Comparison of ENCODE assay signal across 9 cellular contexts in the genomic region with DNA sequence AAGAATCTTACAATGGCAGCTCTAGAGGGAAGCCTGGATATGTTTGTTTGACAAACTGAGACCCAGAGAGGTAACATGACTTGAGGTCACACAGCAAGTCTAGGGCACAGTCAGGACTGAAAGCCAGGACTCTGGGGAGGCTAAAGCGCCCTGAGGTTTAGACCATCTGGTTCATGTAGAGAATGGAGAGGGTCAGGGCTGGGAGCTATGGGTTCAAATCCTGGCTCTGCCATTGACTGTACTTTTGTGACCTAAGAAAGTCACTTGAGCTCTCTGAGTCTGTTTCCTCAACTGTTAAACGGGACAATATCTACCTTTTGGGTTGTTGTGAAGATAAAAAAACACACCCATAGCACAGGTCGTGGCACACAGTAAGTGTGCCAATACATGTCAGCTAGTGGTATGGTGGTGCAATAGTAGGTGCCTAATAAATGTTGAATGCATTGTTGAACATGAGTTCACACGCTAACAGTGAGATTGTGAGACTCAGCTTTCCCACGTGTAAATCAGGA. TPM values are rescaled to one million over a fixed set of nuclear protein-coding genes. Genes with fewer than 3 reads are reported as not detected.
DNase-seq lines count a peak whose midpoint lies in the region; FAIRE-seq and TF ChIP-seq lines count a peak whose summit lies in the region.
"Had no signal": no experiment of that assay in that cellular context is flagged by ENCODE, and none has a peak within 500 bp of the region (broad histone marks: within the 10 kb centered on the region; RNA-seq: fewer than 3 reads in every experiment).

No MANE protein-coding gene starts in this region.

- H3K27me3 ChIP-seq in NT2/D1 (ENCODE audit: insufficient read depth, insufficient read length) (peaks cover 16% of the 10 kb centered on the region), H1 (replicated peaks in 1 of 4; ENCODE audit: control insufficient read depth in 3 of 4, extremely low read depth in 1 of 4, insufficient read depth in 3 of 4, low read length in 3 of 4) (peaks cover 0 to 13% (median 12%) of the 10 kb centered on the region in 4 experiments; a peak in 6 of 7 replicates), neuronal stem cell (ENCODE audit: control insufficient read depth in 3 of 3, insufficient read depth in 3 of 3, low read depth in 1 of 3, low read length in 3 of 3) (peaks cover 0 to 32% (median 14%) of the 10 kb centered on the region in 3 experiments)

- H4K8ac ChIP-seq in H1 (ENCODE audit: extremely low read depth, insufficient read depth, low read length), result no peak overlapping the region; the same call in 1 of the 2 replicates
- H4K8ac ChIP-seq in neuronal stem cell (ENCODE audit: low read depth, low read length), result no peak overlapping the region

- TF ChIP-seq EP300 in H1 (IDR thresholded peaks at IDR 0.05; ENCODE audit: borderline replicate concordance in 1 of 2, low read depth in 2 of 2, low read length in 2 of 2), result no peak

- H4K91ac ChIP-seq in H1 (replicated peaks; ENCODE audit: insufficient read length, low read length), result no peak overlapping the region
- no peak overlapping the region for H4K91ac ChIP-seq in neuronal stem cell (ENCODE audit: low read depth, low read length, poor library complexity)

- POLR2A ChIA-PET in H1 (lab: Charles Lee; ENCODE audit: partially characterized antibody), result interaction anchor here (1.2 to 1.7 kb wide), 4 partner anchors 27 to 401 kb away, joined by 3 to 8 read pairs (median 4); partner anchors contain the start of gene PIGU

- DNase-seq in CD14-positive monocyte (ENCODE audit: low spot score) (no peak), NT2/D1 (ENCODE audit: low read depth, low spot score) (no peak), H1 (ENCODE audit: low read depth in 1 of 2, low spot score in 2 of 2) (no peak), neuronal stem cell (ENCODE audit: low spot score) (no peak), cerebellum (ENCODE audit: low spot score) (no peak), NK-92 (lab: John Stamatoyannopoulos, UW; ENCODE audit: unreplicated experiment) (no peak), UCSD-AML1 (lab: John Stamatoyannopoulos, UW; ENCODE audit: unreplicated experiment) (no peak)
- no peak for DNase-seq in activated CD8-positive, alpha-beta memory T cell treated with anti-CD3 and anti-CD28 coated beads for 24 hours
- DNase-seq: effector CD4-positive, alpha-beta T cell had no signal

- peak overlapping the region; percentile 95 to 98 for H3K4me3 Mint-ChIP-seq in CD14-positive monocyte

- TF ChIP-seq POLR2A in H1 (IDR thresholded peaks at IDR 0.05; ENCODE audit: control extremely low read depth in 1 of 2, low read depth in 2 of 2, low read length in 2 of 2), result no peak

- H3K79me2 ChIP-seq in H1 (ENCODE audit: control insufficient read depth in 1 of 2, insufficient read depth in 2 of 2, low read length in 2 of 2), result no peaks in the 10 kb centered on the region

- no peak overlapping the region for H3K4ac ChIP-seq in H1 (replicated peaks; ENCODE audit: insufficient read length, low read depth, low read length)
- no peak overlapping the region for H3K4ac ChIP-seq in neuronal stem cell (ENCODE audit: low read length)

- H2BK20ac ChIP-seq in H1 (ENCODE audit: low read length), result no peak overlapping the region

- no peak overlapping the region for H2AK5ac ChIP-seq in H1 (ENCODE audit: low read depth, low read length)
- H2AK5ac ChIP-seq in neuronal stem cell (ENCODE audit: low read depth, low read length), result no peak overlapping the region

- peak overlapping the region; percentile 85 to 97 (median 94) for H3K27ac Mint-ChIP-seq in CD14-positive monocyte

- no peak for TF ChIP-seq RAD21 in H1 (IDR thresholded peaks at IDR 0.05 in 1 of 2, conservative IDR thresholded peaks at IDR 0.05 in 1 of 2; ENCODE audit: low read depth in 2 of 2, low read length in 2 of 2)

- H3K36me3 Mint-ChIP-seq in CD14-positive monocyte, result peaks cover 0 to 3% of the 10 kb centered on the region in 2 donors

- H3K18ac ChIP-seq in H1 (ENCODE audit: extremely low read depth, low read length) (peak overlapping the region; percentile 24; the same call in 1 of the 2 replicates), neuronal stem cell (ENCODE audit: low read length) (no peak overlapping the region)

- no peak overlapping the region for H4K5ac ChIP-seq in H1 (ENCODE audit: insufficient read length, low read depth, low read length)

- no peak overlapping the region for H2BK5ac ChIP-seq in H1 (ENCODE audit: low read depth, low read length)
- no peak overlapping the region for H2BK5ac ChIP-seq in neuronal stem cell (ENCODE audit: low read length)

- no peak for FAIRE-seq in H1 (lab: Jason Lieb, UNC)

- H4K20me1 ChIP-seq in H1 (replicated peaks in 1 of 2; ENCODE audit: control insufficient read depth in 1 of 2, insufficient read depth in 2 of 2, low read length in 2 of 2), result peaks cover 0 to 2% of the 10 kb centered on the region in 2 experiments

- H3K9me3 ChIP-seq in NT2/D1 (ENCODE audit: insufficient read depth, low read length), result no peaks in the 10 kb centered on the region
- no peaks in the 10 kb centered on the region for H3K9me3 ChIP-seq in H1 (ENCODE audit: insufficient read depth in 2 of 2, low read depth in 1 of 2, low read length in 1 of 2)
- no peaks in the 10 kb centered on the region for H3K9me3 ChIP-seq in neuronal stem cell (replicated peaks in 1 of 2; ENCODE audit: control insufficient read depth in 2 of 2, insufficient read depth in 1 of 2, low read depth in 1 of 2, low read length in 2 of 2)

- no peak overlapping the region for H3K23ac ChIP-seq in H1 (ENCODE audit: insufficient read length)
- no peak overlapping the region for H3K23ac ChIP-seq in neuronal stem cell (ENCODE audit: low read depth, low read length, poor library complexity)

- H3K36me3 ChIP-seq in NT2/D1 (ENCODE audit: insufficient read depth, insufficient read length, low read length) (no peaks in the 10 kb centered on the region), H1 (ENCODE audit: control insufficient read depth in 2 of 4, insufficient read depth in 4 of 4, low read length in 3 of 4) (no peaks in the 10 kb centered on the region), neuronal stem cell (replicated peaks in 1 of 2; ENCODE audit: control insufficient read depth in 2 of 2, insufficient read depth in 2 of 2, low read length in 2 of 2) (no peaks in the 10 kb centered on the region)

- H3K9me3 Mint-ChIP-seq in CD14-positive monocyte, result no peaks in the 10 kb centered on the region

- H3K79me1 ChIP-seq in H1 (ENCODE audit: low read depth, low read length), result no peaks in the 10 kb centered on the region
- H3K79me1 ChIP-seq in neuronal stem cell (ENCODE audit: low read depth, low read length), result no peaks in the 10 kb centered on the region

- H3K27ac ChIP-seq in H1 (ENCODE audit: low read depth, low read length), result no peak overlapping the region
- no peak overlapping the region for H3K27ac ChIP-seq in neuronal stem cell (replicated peaks; ENCODE audit: low read length)

- H2AFZ ChIP-seq in H1 (ENCODE audit: low read length) (peak overlapping the region; percentile 87; the same call in 1 of the 2 replicates), neuronal stem cell (ENCODE audit: low read length) (peak overlapping the region; percentile 100)

- no peak overlapping the region for H3K56ac ChIP-seq in H1 (replicated peaks; ENCODE audit: insufficient read length, low read depth, low read length)

- peaks cover 33% of the 10 kb centered on the region for H3K4me1 Mint-ChIP-seq in CD14-positive monocyte

- no peak for TF ChIP-seq CTCF in CD14-positive monocyte (IDR thresholded peaks at IDR 0.05)
- TF ChIP-seq CTCF in H1 (IDR thresholded peaks at IDR 0.05; ENCODE audit: control extremely low read depth in 1 of 3, insufficient read depth in 1 of 3, low read depth in 1 of 3, low read length in 3 of 3), result no peak

- no peak overlapping the region for H3K14ac ChIP-seq in H1 (ENCODE audit: insufficient read length)
- H3K14ac ChIP-seq in neuronal stem cell (ENCODE audit: low read length), result no peak overlapping the region

- H3K4me1 ChIP-seq in NT2/D1 (ENCODE audit: insufficient read depth, insufficient read length), result peaks cover 6% of the 10 kb centered on the region
- peaks cover 0 to 9% (median 5%) of the 10 kb centered on the region in 4 experiments; a peak in 4 of 7 replicates for H3K4me1 ChIP-seq in H1 (replicated peaks in 1 of 4; ENCODE audit: control insufficient read depth in 3 of 4, insufficient read depth in 4 of 4, low read length in 3 of 4)
- H3K4me1 ChIP-seq in neuronal stem cell (ENCODE audit: control insufficient read depth in 2 of 2, insufficient read depth in 1 of 2, low read depth in 1 of 2, low read length in 2 of 2), result peaks cover 2 to 6% of the 10 kb centered on the region in 2 donors

- intact Hi-C loops in CD14-positive monocyte (cut with micrococcal nuclease), result no loop called here

- H3K9ac ChIP-seq in NT2/D1 (ENCODE audit: insufficient read length, low read depth) (peak overlapping the region; percentile 88), H1 (replicated peaks in 1 of 4; ENCODE audit: extremely low read depth in 1 of 4, low read depth in 3 of 4, low read length in 3 of 4) (no peak overlapping the region; a peak in 1 of 7 replicates), neuronal stem cell (ENCODE audit: low read depth, low read length, poor library complexity) (no peak overlapping the region)

- H3K4me3 ChIP-seq in NT2/D1 (ENCODE audit: insufficient read length, low read depth), result peak overlapping the region; percentile 76
- H3K4me3 ChIP-seq in H1 (ENCODE audit: extremely low read depth in 1 of 4, insufficient read depth in 2 of 4, low read depth in 3 of 4, low read length in 4 of 4), result peak overlapping the region; percentile 75 to 90 (median 82); a peak in 7 of 8 replicates
- H3K4me3 ChIP-seq in neuronal stem cell (ENCODE audit: low read length in 2 of 2), result peak overlapping the region in 1 of 2 donors; percentile 83

- peaks cover 3% of the 10 kb centered on the region; the same call in 1 of the 2 replicates for H3K23me2 ChIP-seq in H1 (ENCODE audit: low read depth, low read length)

- H2BK12ac ChIP-seq in H1 (ENCODE audit: low read depth, low read length), result 0 out of 2 replicates have a peak overlapping the region, but pooled peaks have one; percentile 80
- H2BK12ac ChIP-seq in neuronal stem cell (ENCODE audit: low read length), result no peak overlapping the region

- peaks cover 18 to 19% (median 18%) of the 10 kb centered on the region in 3 donors for H3K27me3 Mint-ChIP-seq in CD14-positive monocyte (ENCODE audit: low read depth in 3 of 3)

- 0 out of 2 replicates have a peak overlapping the region, but pooled peaks have one; percentile 83 for H2BK15ac ChIP-seq in H1 (ENCODE audit: low read length)
- H2BK15ac ChIP-seq in neuronal stem cell (ENCODE audit: low read length), result no peak overlapping the region

- peak overlapping the region; percentile 96 to 100 for H3K4me2 ChIP-seq in H1 (ENCODE audit: insufficient read depth in 1 of 2, low read depth in 2 of 2, low read length in 2 of 2)
- peak overlapping the region; percentile 75 for H3K4me2 ChIP-seq in neuronal stem cell (ENCODE audit: insufficient read depth, low read length, poor library complexity, severe bottlenecking)

- H2BK120ac ChIP-seq in H1 (replicated peaks; ENCODE audit: low read depth, low read length), result no peak overlapping the region
- H2BK120ac ChIP-seq in neuronal stem cell (ENCODE audit: low read depth, low read length), result no peak overlapping the region

- CTCF ChIA-PET in H1 (lab: Charles Lee; ENCODE audit: partially characterized antibody), result interaction anchor here (0.6 to 1.2 kb wide), 8 partner anchors 12 to 391 kb away, joined by 3 to 4 read pairs (median 3); no protein-coding TSS in a partner anchor

- WGBS in H1 (ENCODE audit: extremely low coverage in 1 of 2, insufficient coverage in 1 of 2, insufficient read length in 1 of 2, insufficient replicate concordance in 2 of 2, low coverage in 1 of 2, low lambda C conversion rate in 2 of 2, missing lambda C conversion rate in 1 of 2), 2 experiments, result 44% methylated on average over 5 of the region's 5 CpGs; no CpG with 5 or more reads in 1 of the 2 experiments
- WGBS in neuronal stem cell (ENCODE audit: extremely low coverage in 2 of 2, insufficient read length in 2 of 2, insufficient replicate concordance in 1 of 2), 2 donors, result no CpG with 5 or more reads among the region's 5 CpGs

RNA-seq across cellular contexts. Expression of gene TP53INP2, which starts 1.0 kb away (rescaled TPM):
- polyA plus RNA-seq in CD14-positive monocyte (under 1 TPM; 0.46 to 0.66 TPM), H1 (2011; rRNA removed) (2.4 and 2.9 TPM in 2 replicates)
- 4.5 and 4.8 TPM in 2 replicates for total RNA-seq in H1 (2021; fragmentation: NEBNext Ultra II Directional; extraction: Animal tissue kit (Norgen Biotek cat#: 25700))
- 1.3 TPM for polyA plus RNA-seq in H1 (2011; cell fraction: cytosol; rRNA removed)
- 2.2 TPM for polyA plus RNA-seq in H1 (2011; cell fraction: nucleus; rRNA removed)
- 2.9 to 5.4 TPM (median 4.0 TPM) in 4 replicates for polyA plus RNA-seq in H1 (2012, experiment 1 of 2)
- 4.6 TPM for polyA plus RNA-seq in H1 (2012, experiment 2 of 2)
- polyA plus RNA-seq in H1 (2013, experiment 1 of 2), result 4.5 TPM
- polyA plus RNA-seq in H1 (2013, experiment 2 of 2), result 4.8 TPM
- 1.3 and 2.4 TPM in 2 replicates for polyA minus RNA-seq in H1 (2011; rRNA and poly(A)+ RNA removed)
- polyA minus RNA-seq in H1 (2011; cell fraction: cytosol; rRNA and poly(A)+ RNA removed), result 2.3 TPM
- polyA minus RNA-seq in H1 (2011; cell fraction: nucleus; rRNA and poly(A)+ RNA removed), result 2.4 TPM
- 4.1 TPM for polyA plus RNA-seq in neuronal stem cell (2013, experiment 1 of 2)
- 4.0 TPM for polyA plus RNA-seq in neuronal stem cell (2013, experiment 2 of 2)
- total RNA-seq in cerebellum, result 5.6 TPM

RNA-seq across cellular contexts. Expression of gene PIGU, which starts 26.2 kb away (rescaled TPM):
- polyA plus RNA-seq in CD14-positive monocyte, result 10 to 100 TPM; 10.9 to 11.3 TPM
- total RNA-seq in H1 (2021; fragmentation: NEBNext Ultra II Directional; extraction: Animal tissue kit (Norgen Biotek cat#: 25700)), result 27.9 and 28.3 TPM in 2 replicates
- polyA plus RNA-seq in H1 (2011; rRNA removed), result 80.9 and 117 TPM in 2 replicates
- polyA plus RNA-seq in H1 (2011; cell fraction: cytosol; rRNA removed), result 64.1 TPM
- 33.7 TPM for polyA plus RNA-seq in H1 (2011; cell fraction: nucleus; rRNA removed)
- 31.2 to 32.5 TPM (median 31.9 TPM) in 4 replicates for polyA plus RNA-seq in H1 (2012, experiment 1 of 2)
- 32.1 TPM for polyA plus RNA-seq in H1 (2012, experiment 2 of 2)
- polyA plus RNA-seq in H1 (2013, experiment 1 of 2), result 72.9 TPM
- polyA plus RNA-seq in H1 (2013, experiment 2 of 2), result 73.5 TPM
- polyA minus RNA-seq in H1 (2011; rRNA and poly(A)+ RNA removed), result 73.7 and 78.8 TPM in 2 replicates
- 20.8 TPM for polyA minus RNA-seq in H1 (2011; cell fraction: cytosol; rRNA and poly(A)+ RNA removed)
- polyA minus RNA-seq in H1 (2011; cell fraction: nucleus; rRNA and poly(A)+ RNA removed), result 27.6 TPM
- 58.2 TPM for polyA plus RNA-seq in neuronal stem cell (2013, experiment 1 of 2)
- polyA plus RNA-seq in neuronal stem cell (2013, experiment 2 of 2), result 56.9 TPM
- total RNA-seq in cerebellum, result 29.4 TPM
